20 cellular contexts compared by ENCODE assay signal in the genomic region with DNA sequence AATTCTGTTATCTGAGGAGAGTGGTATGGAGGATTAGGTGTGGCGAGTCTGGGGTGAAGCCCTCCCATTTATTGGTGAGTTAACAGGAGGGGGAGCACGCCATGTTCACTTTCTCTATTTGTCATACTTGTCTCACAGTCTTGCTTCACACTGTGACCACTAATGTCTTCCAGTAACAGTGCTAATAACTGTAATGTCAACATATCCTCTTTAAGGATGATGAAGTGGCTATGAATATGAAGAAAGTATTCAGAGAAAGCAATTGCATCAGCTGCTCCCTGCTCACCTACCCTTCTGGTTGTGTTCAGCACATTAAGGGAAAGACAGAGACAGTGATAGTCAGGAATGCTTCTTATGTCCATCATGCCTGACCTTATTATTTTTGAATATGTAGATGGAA.
A peak's percentile ranks its signal among the peaks of the same experiment; 100 is the strongest.
DNase-seq lines count a peak whose midpoint lies in the region; ATAC-seq, FAIRE-seq and TF ChIP-seq lines count a peak whose summit lies in the region.
"Had no signal": no experiment of that assay in that cellular context is flagged by ENCODE, and none has a peak within 500 bp of the region (broad histone marks: within the 10 kb centered on the region; RNA-seq: fewer than 3 reads in every experiment).

No MANE protein-coding gene starts in this region.

- TF ChIP-seq RAD21 in A549 (conservative IDR thresholded peaks at IDR 0.05 in 1 of 2, IDR thresholded peaks at IDR 0.05 in 1 of 2) (no peak), HCT116 (IDR thresholded peaks at IDR 0.05; ENCODE audit: low read depth) (no peak)

- H3K27me3 ChIP-seq in HCT116 (ENCODE audit: insufficient read depth, low read length): no peaks in the 10 kb centered on the region
- H3K27me3 ChIP-seq: colonic mucosa, heart right ventricle had no signal

- H3K27ac Mint-ChIP-seq in activated naive CD8-positive, alpha-beta T cell treated with anti-CD3 and anti-CD28 coated beads, Interleukin-2, amount 50 U/mL, for 24 hours: no peak overlapping the region
- H3K27ac Mint-ChIP-seq: memory B cell; stimulated activated naive CD8-positive, alpha-beta T cell treated with anti-CD3 and anti-CD28 coated beads, Interleukin-15, Interleukin-2, amounts not matched to agents 100 ng/mL and 50 ng/mL, for 24 hours had no signal

- ATAC-seq in A549 (no peak), HCT116 (no peak), HG03342 (IDR thresholded peaks at IDR 0.05; ENCODE audit: unreplicated experiment) (no peak)
- no peak for ATAC-seq in activated naive CD8-positive, alpha-beta T cell treated with anti-CD3 and anti-CD28 coated beads, Interleukin-2, amount 50 U/mL, for 24 hours
- ATAC-seq: heart right ventricle had no signal

- no peaks in the 10 kb centered on the region for H3K79me2 ChIP-seq in HCT116 (ENCODE audit: insufficient read depth, low read length)

- H4K20me1 ChIP-seq in HCT116 (ENCODE audit: insufficient read depth): no peaks in the 10 kb centered on the region

- no peak overlapping the region for H3K4me3 Mint-ChIP-seq in activated naive CD8-positive, alpha-beta T cell treated with anti-CD3 and anti-CD28 coated beads, Interleukin-2, amount 50 U/mL, for 24 hours
- H3K4me3 Mint-ChIP-seq: memory B cell; stimulated activated naive CD8-positive, alpha-beta T cell treated with anti-CD3 and anti-CD28 coated beads, Interleukin-15, Interleukin-2, amounts not matched to agents 100 ng/mL and 50 ng/mL, for 24 hours had no signal

- H3K9me3 ChIP-seq in A549 (no peaks in the 10 kb centered on the region), HCT116 (ENCODE audit: control insufficient read depth in 1 of 2, insufficient read depth in 1 of 2, low read depth in 1 of 2, low read length in 2 of 2) (no peaks in the 10 kb centered on the region)
- H3K9me3 ChIP-seq: colonic mucosa had no signal

- no peak for FAIRE-seq in A549 (lab: Jason Lieb, UNC)
- FAIRE-seq: A204.1, urothelium cell line had no signal

- intact Hi-C loops in HCT116 (cut with micrococcal nuclease): loop anchor here (5.0 kb wide), 1 partner anchor 1045 kb away; no protein-coding TSS in a partner anchor

- no peak for TF ChIP-seq EP300 in A549 (IDR thresholded peaks at IDR 0.05)

- TF ChIP-seq CTCF in A549 (IDR thresholded peaks at IDR 0.05): no peak
- TF ChIP-seq CTCF in HCT116 (IDR thresholded peaks at IDR 0.05 in 2 of 3, conservative IDR thresholded peaks at IDR 0.05 in 1 of 3; ENCODE audit: borderline replicate concordance in 1 of 3, insufficient read depth in 1 of 3, low read depth in 2 of 3, low read length in 2 of 3): no peak
- no peak for TF ChIP-seq CTCF in fibroblast of villous mesenchyme (IDR thresholded peaks at IDR 0.05; ENCODE audit: insufficient read depth, low read depth, low read length)

- peaks cover 7% of the 10 kb centered on the region for H3K9me3 Mint-ChIP-seq in activated naive CD8-positive, alpha-beta T cell treated with anti-CD3 and anti-CD28 coated beads, Interleukin-2, amount 50 U/mL, for 24 hours

- H3K36me3 Mint-ChIP-seq in activated naive CD8-positive, alpha-beta T cell treated with anti-CD3 and anti-CD28 coated beads, Interleukin-2, amount 50 U/mL, for 24 hours (ENCODE audit: low read depth): no peaks in the 10 kb centered on the region
- H3K36me3 Mint-ChIP-seq: memory B cell had no signal

- no peak overlapping the region for H3K4me2 ChIP-seq in A549
- no peak overlapping the region for H3K4me2 ChIP-seq in HCT116 (ENCODE audit: low read length)

- RAD21 ChIA-PET in HCT116 (lab: Charles Lee; ENCODE audit: low non-redundant PET in 1 of 2, low total read pairs in 2 of 2, uncharacterized antibody in 2 of 2, unreplicated experiment in 2 of 2): no interaction called here

- TF ChIP-seq POLR2A in A549 (IDR thresholded peaks at IDR 0.05; ENCODE audit: low read length) (no peak), HCT116 (IDR thresholded peaks at IDR 0.05; ENCODE audit: borderline replicate concordance, extremely low read depth, insufficient read depth, insufficient read length) (no peak)

- no peaks in the 10 kb centered on the region for H3K4me1 Mint-ChIP-seq in activated naive CD8-positive, alpha-beta T cell treated with anti-CD3 and anti-CD28 coated beads, Interleukin-2, amount 50 U/mL, for 24 hours
- H3K4me1 Mint-ChIP-seq: memory B cell had no signal

- peak overlapping the region; percentile 30 to 39; a peak in 2 of 6 replicates for H3K27ac ChIP-seq in A549
- no peak overlapping the region for H3K27ac ChIP-seq in HCT116 (ENCODE audit: low read depth, low read length)
- H3K27ac ChIP-seq: colonic mucosa, heart right ventricle had no signal

- WGBS in A549 (ENCODE audit: missing lambda C conversion rate): 88% methylated on average over 2 of the region's 2 CpGs

- DNase-seq in A549 (ENCODE audit: low read depth in 1 of 2, low spot score in 1 of 2) (no peak), HCT116 (ENCODE audit: low read depth, low spot score) (no peak), amniotic epithelial cell (ENCODE audit: low read depth) (peak; percentile 87), fibroblast of villous mesenchyme (ENCODE audit: low read depth) (peak; percentile 91), DMS153 treated with DMSO at 0.1 percent for 48 hours (lab: John Stamatoyannopoulos, UW; ENCODE audit: unreplicated experiment) (no peak), globus pallidus (ENCODE audit: low spot score) (no peak)
- DNase-seq in activated naive CD8-positive, alpha-beta T cell treated with anti-CD3 and anti-CD28 coated beads, Interleukin-2, amount 50 U/mL, for 24 hours: no peak
- DNase-seq: activated CD4-positive, alpha-beta T cell treated with anti-CD3 and anti-CD28 coated beads for 4 hours; activated effector memory CD4-positive, alpha-beta T cell treated with anti-CD3 and anti-CD28 coated beads, Interleukin-2, amount 50 U/mL, for 16 hours; anterior cingulate cortex; colonic mucosa; DMS79 treated with DMSO at 0.1 percent for 48 hours; heart right ventricle; NCI-H187 treated with DMSO at 0.1 percent for 48 hours; NCI-H510A had no signal

- H3K4me3 ChIP-seq in A549: no peak overlapping the region
- no peak overlapping the region for H3K4me3 ChIP-seq in HCT116 (replicated peaks in 1 of 2; ENCODE audit: low read depth in 1 of 2, low read length in 2 of 2)
- H3K4me3 ChIP-seq in fibroblast of villous mesenchyme (ENCODE audit: low read depth, low read length): no peak overlapping the region
- H3K4me3 ChIP-seq: colonic mucosa, heart right ventricle had no signal

- POLR2A ChIA-PET in A549 (lab: Yijun Ruan, JAX): no interaction called here
- POLR2A ChIA-PET in HCT116 (lab: Charles Lee): interaction anchor here (1.1 to 1.3 kb wide), 2 partner anchors 9 to 11 kb away, joined by 3 to 4 read pairs; no protein-coding TSS in a partner anchor

- H3K4me1 ChIP-seq in A549 (0 out of 3 replicates have a peak, but pooled peaks cover 3% of the 10 kb centered on the region), HCT116 (ENCODE audit: control insufficient read depth in 1 of 2, insufficient read depth in 2 of 2, low read length in 2 of 2) (no peaks in the 10 kb centered on the region)
- H3K4me1 ChIP-seq: colonic mucosa, heart right ventricle had no signal

- peak overlapping the region; percentile 24 for H2AFZ ChIP-seq in HCT116 (ENCODE audit: low read depth, low read length, poor library complexity, severe bottlenecking)

- no peaks in the 10 kb centered on the region for H3K27me3 Mint-ChIP-seq in activated naive CD8-positive, alpha-beta T cell treated with anti-CD3 and anti-CD28 coated beads, Interleukin-2, amount 50 U/mL, for 24 hours
- H3K27me3 Mint-ChIP-seq: memory B cell; stimulated activated naive CD8-positive, alpha-beta T cell treated with anti-CD3 and anti-CD28 coated beads, Interleukin-15, Interleukin-2, amounts not matched to agents 100 ng/mL and 50 ng/mL, for 24 hours had no signal

- no peaks in the 10 kb centered on the region for H3K36me3 ChIP-seq in HCT116 (ENCODE audit: control insufficient read depth in 1 of 2, insufficient read depth in 2 of 2, low read length in 2 of 2)
- H3K36me3 ChIP-seq: colonic mucosa, heart right ventricle had no signal

- CTCF ChIA-PET in A549 (lab: Yijun Ruan, JAX) (no interaction called here), HCT116 (lab: Charles Lee) (no interaction called here)

- H3K9ac ChIP-seq in HCT116 (ENCODE audit: low read length): no peak overlapping the region

- BruUV-seq in HCT116 (replicated peaks; lab: Mats Ljungman, UMichigan): no TSS peak

- no peaks in the 10 kb centered on the region for H3K9me2 ChIP-seq in HCT116 (ENCODE audit: insufficient read depth)

TF ChIP-seq in A549, 52 proteins besides CTCF, POLR2A, EP300 and RAD21 (continues in another document):
- TF ChIP-seq NPAS2 (CRISPR knock-in tag; IDR thresholded peaks at IDR 0.05; ENCODE audit: borderline replicate concordance): no peak
- no peak for TF ChIP-seq HOXA7 (CRISPR knock-in tag; IDR thresholded peaks at IDR 0.05)
- TF ChIP-seq, protein P1, sequence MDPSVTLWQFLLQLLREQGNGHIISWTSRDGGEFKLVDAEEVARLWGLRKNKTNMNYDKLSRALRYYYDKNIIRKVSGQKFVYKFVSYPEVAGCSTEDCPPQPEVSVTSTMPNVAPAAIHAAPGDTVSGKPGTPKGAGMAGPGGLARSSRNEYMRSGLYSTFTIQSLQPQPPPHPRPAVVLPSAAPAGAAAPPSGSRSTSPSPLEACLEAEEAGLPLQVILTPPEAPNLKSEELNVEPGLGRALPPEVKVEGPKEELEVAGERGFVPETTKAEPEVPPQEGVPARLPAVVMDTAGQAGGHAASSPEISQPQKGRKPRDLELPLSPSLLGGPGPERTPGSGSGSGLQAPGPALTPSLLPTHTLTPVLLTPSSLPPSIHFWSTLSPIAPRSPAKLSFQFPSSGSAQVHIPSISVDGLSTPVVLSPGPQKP (IDR thresholded peaks at IDR 0.05; ENCODE audit: low read depth, low read length): no peak
- no peak for TF ChIP-seq CHD2 (IDR thresholded peaks at IDR 0.05; ENCODE audit: low read length, partially characterized antibody)
- TF ChIP-seq KDM5A (IDR thresholded peaks at IDR 0.05): no peak
- no peak for TF ChIP-seq SREBF2 (IDR thresholded peaks at IDR 0.05)

TF ChIP-seq in HCT116, 20 proteins besides CTCF, POLR2A, EP300 and RAD21 (continues in another document):
- TF ChIP-seq SRF (IDR thresholded peaks at IDR 0.05; ENCODE audit: low read depth): no peak
- TF ChIP-seq EZH2 (IDR thresholded peaks at IDR 0.05): no peak
- no peak for TF ChIP-seq EZH2phosphoT487 (IDR thresholded peaks at IDR 0.05; ENCODE audit: borderline replicate concordance)
- TF ChIP-seq ZNF274 (IDR thresholded peaks at IDR 0.05; ENCODE audit: low read depth, low read length): no peak
- no peak for TF ChIP-seq YY1 (IDR thresholded peaks at IDR 0.05; ENCODE audit: extremely low read depth, insufficient replicate concordance, low read depth, low read length)
- TF ChIP-seq MAX (IDR thresholded peaks at IDR 0.05): no peak
- TF ChIP-seq ZFX (IDR thresholded peaks at IDR 0.05): no peak
- TF ChIP-seq, protein P2, sequence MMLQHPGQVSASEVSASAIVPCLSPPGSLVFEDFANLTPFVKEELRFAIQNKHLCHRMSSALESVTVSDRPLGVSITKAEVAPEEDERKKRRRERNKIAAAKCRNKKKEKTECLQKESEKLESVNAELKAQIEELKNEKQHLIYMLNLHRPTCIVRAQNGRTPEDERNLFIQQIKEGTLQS (IDR thresholded peaks at IDR 0.05): no peak
- TF ChIP-seq POLR2AphosphoS5 (IDR thresholded peaks at IDR 0.05; ENCODE audit: low read depth, low read length): no peak

Comparison
In these comparisons a context has a peak if more than half of its experiments do, and no peak if none do; other contexts are left out.
1. DNase-seq: peak in amniotic epithelial cell (single experiment) and fibroblast of villous mesenchyme (single experiment); none in A549 (0 of 2), HCT116 (single experiment), activated naive CD8-positive, alpha-beta T cell treated with anti-CD3 and anti-CD28 coated beads, Interleukin-2, amount 50 U/mL, for 24 hours (single experiment), DMS153 treated with DMSO at 0.1 percent for 48 hours (single experiment) and globus pallidus (single experiment).